Comparison of ENCODE assay signal across 23 cellular contexts in the genomic region with DNA sequence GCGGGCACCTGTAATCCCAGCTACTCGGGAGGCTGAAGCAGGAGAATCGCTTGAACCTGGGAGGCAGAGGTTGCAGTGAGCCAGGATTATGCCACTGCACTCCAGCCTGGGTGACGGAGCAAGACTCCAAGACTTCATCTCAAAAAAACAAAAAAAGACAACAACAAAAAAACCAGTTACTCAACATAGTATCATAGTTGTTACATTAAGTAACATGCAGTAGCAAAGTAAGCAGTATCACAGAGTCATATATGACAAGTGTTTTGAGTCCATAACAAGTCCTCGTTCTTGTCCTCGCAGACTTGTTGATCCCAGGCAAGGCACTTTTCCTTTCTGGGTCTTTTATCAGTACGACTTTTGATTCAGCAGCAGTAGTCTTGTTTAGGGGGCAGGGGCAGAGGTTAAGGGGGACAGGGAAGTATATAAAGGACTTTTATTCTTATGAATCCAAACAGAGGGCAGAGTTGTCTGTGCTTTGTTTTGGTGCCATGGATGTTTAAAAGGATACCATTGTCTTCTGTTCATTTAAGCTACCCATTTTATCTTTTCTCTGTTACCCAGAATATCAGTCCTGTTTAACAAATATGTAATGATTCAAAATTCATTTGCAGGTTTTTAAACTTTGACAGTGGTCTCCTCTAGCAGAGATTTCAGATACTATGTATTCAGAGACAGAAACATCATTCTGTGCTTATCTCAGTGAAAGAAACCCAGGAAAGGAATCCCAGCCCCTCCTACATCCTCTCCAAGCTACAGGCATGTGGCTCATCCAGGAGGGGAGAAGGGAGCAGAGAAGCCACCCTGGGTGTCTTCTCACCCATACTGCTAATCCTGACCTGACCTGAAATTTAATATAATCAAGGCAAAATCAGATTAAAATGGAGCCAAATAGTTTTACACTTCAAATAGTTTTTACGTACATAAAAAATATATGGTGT.
DNase-seq lines count a peak whose midpoint lies in the region; ATAC-seq lines count a peak whose summit lies in the region.
"Had no signal": no experiment of that assay in that cellular context is flagged by ENCODE, and none has a peak within 500 bp of the region (broad histone marks: within the 10 kb centered on the region; RNA-seq: fewer than 3 reads in every experiment).

No MANE protein-coding gene starts in this region.

- no peak overlapping the region for H3K4me3 Mint-ChIP-seq in stimulated activated effector memory CD8-positive, alpha-beta T cell treated with anti-CD3 and anti-CD28 coated beads, Interleukin-12 subunit alpha, Interleukin-12 subunit beta, amount 100 ng/mL, for 72 hours
- H3K4me3 Mint-ChIP-seq: activated CD8-positive, alpha-beta memory T cell treated with anti-CD3 and anti-CD28 coated beads, Interleukin-2, amount 10 ng/mL, durations not matched to agents 7 days and 5 days; activated T-helper 1 cell treated with anti-CD3 and anti-CD28 coated beads, Interleukin-12 subunit alpha, Interleukin-12 subunit beta, Interleukin-2, Interleukin-4 antibody, amounts not matched to agents 30 ng/mL and 10 ng/mL and 1 ng/mL, durations not matched to agents 14 hours and 24 hours and 36 hours; immature natural killer cell; T-helper 2 cell treated with Interferon-gamma antibody and Interleukin-4, amounts not matched to agents 5 μg/mL and 100 μg/mL, for 36 hours had no signal

- no peak overlapping the region for H3K4ac ChIP-seq in mesenchymal stem cell (ENCODE audit: low read depth in 1 of 2, low read length in 2 of 2)

- H4K91ac ChIP-seq in mesenchymal stem cell (ENCODE audit: low read length), result no peak overlapping the region

- H3K27ac Mint-ChIP-seq in stimulated activated effector memory CD8-positive, alpha-beta T cell treated with anti-CD3 and anti-CD28 coated beads, Interleukin-12 subunit alpha, Interleukin-12 subunit beta, amount 100 ng/mL, for 72 hours, result no peak overlapping the region
- H3K27ac Mint-ChIP-seq: activated CD8-positive, alpha-beta memory T cell treated with anti-CD3 and anti-CD28 coated beads, Interleukin-2, amount 10 ng/mL, durations not matched to agents 7 days and 5 days; activated T-helper 1 cell treated with anti-CD3 and anti-CD28 coated beads, Interleukin-12 subunit alpha, Interleukin-12 subunit beta, Interleukin-2, Interleukin-4 antibody, amounts not matched to agents 30 ng/mL and 10 ng/mL and 1 ng/mL, durations not matched to agents 14 hours and 24 hours and 36 hours; immature natural killer cell; T-helper 2 cell treated with Interferon-gamma antibody and Interleukin-4, amounts not matched to agents 5 μg/mL and 100 μg/mL, for 36 hours had no signal

- no peak overlapping the region for H2BK15ac ChIP-seq in mesenchymal stem cell (ENCODE audit: low read depth, poor library complexity, severe bottlenecking)

- no peaks in the 10 kb centered on the region for H3K27me3 ChIP-seq in mesenchymal stem cell (ENCODE audit: control insufficient read depth in 1 of 2, insufficient read depth in 1 of 2, low read length in 2 of 2)
- no peaks in the 10 kb centered on the region for H3K27me3 ChIP-seq in H7 (ENCODE audit: control insufficient read depth, insufficient read depth, low read length)
- H3K27me3 ChIP-seq: BLaER1 treated with 17β-estradiol and CSF1 and Interleukin-3, amounts not matched to agents 10 nM and 100 nM; heart right ventricle had no signal

- no peak overlapping the region for H2BK12ac ChIP-seq in mesenchymal stem cell (ENCODE audit: low read length in 2 of 2)

- peaks cover 5% of the 10 kb centered on the region for H3K79me1 ChIP-seq in mesenchymal stem cell (replicated peaks; ENCODE audit: low read length, poor library complexity, severe bottlenecking)

- H3K4me3 ChIP-seq in mesenchymal stem cell (ENCODE audit: insufficient read depth in 1 of 2, low read depth in 1 of 2, low read length in 2 of 2), result no peak overlapping the region
- H3K4me3 ChIP-seq in H7 (ENCODE audit: insufficient read depth, low read depth, low read length), result no peak overlapping the region
- H3K4me3 ChIP-seq: BLaER1 treated with 17β-estradiol and CSF1 and Interleukin-3, amounts not matched to agents 10 nM and 100 nM; heart right ventricle had no signal

- no peak overlapping the region for H2BK120ac ChIP-seq in mesenchymal stem cell (ENCODE audit: low read depth, low read length)

- no peak overlapping the region for H2AFZ ChIP-seq in mesenchymal stem cell (ENCODE audit: low read depth, low read length)

- H4K8ac ChIP-seq in mesenchymal stem cell (ENCODE audit: low read length), result no peak overlapping the region

- ATAC-seq in stimulated activated effector memory CD8-positive, alpha-beta T cell treated with anti-CD3 and anti-CD28 coated beads, Interleukin-12 subunit alpha, Interleukin-12 subunit beta, amount 100 ng/mL, for 72 hours, result no peak
- ATAC-seq: activated CD8-positive, alpha-beta memory T cell treated with anti-CD3 and anti-CD28 coated beads, Interleukin-2, amount 10 ng/mL, durations not matched to agents 7 days and 5 days; heart right ventricle; left ventricle myocardium superior had no signal

- H3K4me2 ChIP-seq in mesenchymal stem cell (ENCODE audit: low read length, poor library complexity, severe bottlenecking), result no peak overlapping the region
- H3K4me2 ChIP-seq: BLaER1 treated with 17β-estradiol and CSF1 and Interleukin-3, amounts not matched to agents 10 nM and 100 nM had no signal

- H3K36me3 ChIP-seq in mesenchymal stem cell (ENCODE audit: control insufficient read depth in 1 of 2, insufficient read depth in 2 of 2, low read depth in 1 of 2, low read length in 2 of 2) (peaks cover 0 to 3% of the 10 kb centered on the region in 2 experiments), H7 (replicated peaks; ENCODE audit: control insufficient read depth, insufficient read depth, low read length) (no peaks in the 10 kb centered on the region)

- 90% methylated on average over 5 of the region's 8 CpGs for WGBS in mesenchymal stem cell

- no peaks in the 10 kb centered on the region for H3K9me3 ChIP-seq in mesenchymal stem cell (ENCODE audit: control insufficient read depth, low read length)
- H3K9me3 ChIP-seq: BLaER1 treated with 17β-estradiol and CSF1 and Interleukin-3, amounts not matched to agents 10 nM and 100 nM had no signal

- H3K9ac ChIP-seq in mesenchymal stem cell (ENCODE audit: low read length), result no peak overlapping the region
- H3K9ac ChIP-seq: BLaER1 treated with 17β-estradiol and CSF1 and Interleukin-3, amounts not matched to agents 10 nM and 100 nM had no signal

- H3K23ac ChIP-seq in mesenchymal stem cell (ENCODE audit: low read length in 2 of 2), result no peak overlapping the region

- H2AK5ac ChIP-seq in mesenchymal stem cell (ENCODE audit: low read length, severe bottlenecking), result peak overlapping the region; percentile 59

- peaks cover 6% of the 10 kb centered on the region for H3K4me1 ChIP-seq in mesenchymal stem cell (ENCODE audit: control insufficient read depth, insufficient read depth, low read depth, low read length)
- H3K4me1 ChIP-seq: BLaER1 treated with 17β-estradiol and CSF1 and Interleukin-3, amounts not matched to agents 10 nM and 100 nM; heart right ventricle had no signal

- H2BK5ac ChIP-seq in mesenchymal stem cell (ENCODE audit: low read depth, low read length, poor library complexity, severe bottlenecking), result no peak overlapping the region

- H3K9me3 Mint-ChIP-seq in stimulated activated effector memory CD8-positive, alpha-beta T cell treated with anti-CD3 and anti-CD28 coated beads, Interleukin-12 subunit alpha, Interleukin-12 subunit beta, amount 100 ng/mL, for 72 hours, result no peaks in the 10 kb centered on the region
- H3K9me3 Mint-ChIP-seq: activated T-helper 1 cell treated with anti-CD3 and anti-CD28 coated beads, Interleukin-12 subunit alpha, Interleukin-12 subunit beta, Interleukin-2, Interleukin-4 antibody, amounts not matched to agents 30 ng/mL and 10 ng/mL and 1 ng/mL, durations not matched to agents 14 hours and 24 hours and 36 hours; immature natural killer cell; T-helper 2 cell treated with Interferon-gamma antibody and Interleukin-4, amounts not matched to agents 5 μg/mL and 100 μg/mL, for 36 hours had no signal

- H3K4me1 Mint-ChIP-seq in stimulated activated effector memory CD8-positive, alpha-beta T cell treated with anti-CD3 and anti-CD28 coated beads, Interleukin-12 subunit alpha, Interleukin-12 subunit beta, amount 100 ng/mL, for 72 hours, result peaks cover 24% of the 10 kb centered on the region
- H3K4me1 Mint-ChIP-seq: immature natural killer cell had no signal

- peak overlapping the region in 1 of 2 experiments; percentile 12 for H3K18ac ChIP-seq in mesenchymal stem cell (ENCODE audit: low read depth in 1 of 2, low read length in 2 of 2)

- DNase-seq in NCI-H226 (peak; percentile 54), epithelial cell of prostate (ENCODE audit: low read depth, low spot score) (no peak), mesenchymal stem cell (no peak), H7 (no peak), EL (no peak)
- no peak for DNase-seq in stimulated activated effector memory CD8-positive, alpha-beta T cell treated with anti-CD3 and anti-CD28 coated beads, Interleukin-12 subunit alpha, Interleukin-12 subunit beta, amount 100 ng/mL, for 72 hours (ENCODE audit: low spot score in 2 of 2)
- DNase-seq: activated CD4-positive, alpha-beta T cell treated with anti-CD3 and anti-CD28 coated beads, Interleukin-2, amount 50 U/mL, for 1 hour; activated CD8-positive, alpha-beta memory T cell treated with anti-CD3 and anti-CD28 coated beads, Interleukin-2, amount 10 ng/mL, durations not matched to agents 7 days and 5 days; activated naive CD4-positive, alpha-beta T cell treated with anti-CD3 and anti-CD28 coated beads, Interleukin-2, amount 50 U/mL, for 16 hours; Calu3; dermis blood vessel endothelial cell; DND-41; heart right ventricle; immature natural killer cell; left ventricle myocardium superior; NCI-H1092; NCI-H187 treated with DMSO at 0.1 percent for 48 hours; NCI-H774 had no signal

- no peak overlapping the region for H3K14ac ChIP-seq in mesenchymal stem cell (ENCODE audit: low read length in 2 of 2)

- H3K36me3 Mint-ChIP-seq in stimulated activated effector memory CD8-positive, alpha-beta T cell treated with anti-CD3 and anti-CD28 coated beads, Interleukin-12 subunit alpha, Interleukin-12 subunit beta, amount 100 ng/mL, for 72 hours, result peaks cover 18% of the 10 kb centered on the region
- H3K36me3 Mint-ChIP-seq: immature natural killer cell had no signal

- peak overlapping the region; percentile 37 for H3K27ac ChIP-seq in epithelial cell of prostate
- no peak overlapping the region for H3K27ac ChIP-seq in mesenchymal stem cell (ENCODE audit: low read length, poor library complexity, severe bottlenecking)
- peak overlapping the region; percentile 79 for H3K27ac ChIP-seq in temporal lobe (ENCODE audit: low read depth, low read length)
- H3K27ac ChIP-seq: BLaER1 treated with 17β-estradiol and CSF1 and Interleukin-3, amounts not matched to agents 10 nM and 100 nM; heart right ventricle; VCaP had no signal
